8 cellular contexts compared by ENCODE assay signal in the genomic region with DNA sequence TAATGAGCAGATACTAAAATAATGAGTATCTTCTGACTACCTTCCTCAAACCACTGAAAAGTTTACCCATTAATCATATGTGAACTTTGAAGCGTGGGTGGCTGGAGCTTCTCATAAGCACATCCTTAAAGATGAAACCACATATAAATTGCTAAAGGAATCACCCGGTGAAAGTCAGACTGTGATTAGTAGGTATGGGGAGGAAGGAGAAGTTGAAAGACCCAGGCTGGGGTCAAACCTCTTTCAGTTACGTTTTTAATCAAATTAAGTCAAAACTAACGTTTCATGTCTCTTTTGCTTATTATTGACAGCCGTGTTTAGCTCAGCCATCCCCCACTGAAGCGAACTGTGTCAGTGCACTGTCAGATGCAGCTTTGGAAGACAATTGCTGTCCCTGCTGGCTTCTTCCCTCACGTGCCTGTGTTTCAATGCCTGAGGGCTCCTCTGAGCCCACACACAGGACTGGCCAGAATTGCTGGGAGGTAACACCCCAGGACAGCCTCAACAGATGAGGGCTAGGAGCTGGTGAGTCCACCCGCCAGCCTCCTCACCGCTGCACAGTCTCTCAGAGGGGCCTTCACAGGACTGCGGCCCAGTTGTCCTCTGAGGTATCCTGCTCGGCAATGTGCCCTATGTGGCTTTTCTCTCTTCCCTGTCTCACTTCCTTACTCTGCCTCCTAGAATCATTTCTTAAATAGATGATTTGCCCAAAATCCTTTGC. TPM values are rescaled to one million over a fixed set of nuclear protein-coding genes. Genes with fewer than 3 reads are reported as not detected.
DNase-seq lines count a peak whose midpoint lies in the region; ATAC-seq, FAIRE-seq and TF ChIP-seq lines count a peak whose summit lies in the region.

No MANE protein-coding gene starts in this region.

- peaks cover 7% of the 10 kb centered on the region for H3K27me3 Mint-ChIP-seq in activated CD8-positive, alpha-beta T cell treated with anti-CD3 and anti-CD28 coated beads, Interleukin-2, amount 10 ng/mL, durations not matched to agents 7 days and 5 days (ENCODE audit: low read depth)

- peak; percentile 86 for DNase-seq in GM06990 (ENCODE audit: extremely low read depth, insufficient read length)
- DNase-seq in HTR-8/SVneo (ENCODE audit: insufficient read length, low spot score) = peak; percentile 41
- peak; percentile 24 for DNase-seq in activated CD8-positive, alpha-beta T cell treated with anti-CD3 and anti-CD28 coated beads, Interleukin-2, amount 10 ng/mL, durations not matched to agents 7 days and 5 days
- DNase-seq in left lobe of liver (ENCODE audit: low spot score) = no peak
- no peak for DNase-seq in upper lobe of right lung
- no peak for DNase-seq in NCI-H1417 (lab: John Stamatoyannopoulos, UW)
- no peak for DNase-seq in SKM-1 (lab: John Stamatoyannopoulos, UW; ENCODE audit: unreplicated experiment)

- TF ChIP-seq CTCF in GM06990 (IDR thresholded peaks at IDR 0.05; ENCODE audit: insufficient read depth, low read length, poor library complexity, severe bottlenecking) (no peak), upper lobe of right lung (IDR thresholded peaks at IDR 0.05) (no peak)

- no peaks in the 10 kb centered on the region for H3K9me3 ChIP-seq in upper lobe of right lung

- intact Hi-C loops in upper lobe of right lung (cut with DNase I) = no loop called here

- no peaks in the 10 kb centered on the region for H3K36me3 ChIP-seq in GM06990 (ENCODE audit: control insufficient read depth, insufficient read depth, low read length)
- no peaks in the 10 kb centered on the region for H3K36me3 ChIP-seq in upper lobe of right lung

- POLR2A ChIA-PET in activated CD8-positive, alpha-beta T cell treated with anti-CD3 and anti-CD28 coated beads, Interleukin-2, amount 10 ng/mL, durations not matched to agents 7 days and 5 days (lab: Charles Lee) = interaction anchor here (1.3 to 1.4 kb wide), 2 partner anchors 29 to 96 kb away, joined by 3 to 4 read pairs; partner anchors contain the start of gene SH3BP5

- no peak overlapping the region for H3K27ac Mint-ChIP-seq in activated CD8-positive, alpha-beta T cell treated with anti-CD3 and anti-CD28 coated beads, Interleukin-2, amount 10 ng/mL, durations not matched to agents 7 days and 5 days

- ATAC-seq in GM21447 (IDR thresholded peaks at IDR 0.05; ENCODE audit: unreplicated experiment) = peak; percentile 78
- ATAC-seq in activated CD8-positive, alpha-beta T cell treated with anti-CD3 and anti-CD28 coated beads, Interleukin-2, amount 10 ng/mL, durations not matched to agents 7 days and 5 days = peak; percentile 50
- peak; percentile 29 for ATAC-seq in left lobe of liver
- ATAC-seq in upper lobe of right lung = peak; percentile 78

- H3K27me3 ChIP-seq in GM06990 (replicated peaks; ENCODE audit: control insufficient read depth, insufficient read depth, low read length) (no peaks in the 10 kb centered on the region), upper lobe of right lung (no peaks in the 10 kb centered on the region)

- CTCF ChIA-PET in activated CD8-positive, alpha-beta T cell treated with anti-CD3 and anti-CD28 coated beads, Interleukin-2, amount 10 ng/mL, durations not matched to agents 7 days and 5 days (lab: Charles Lee) = interaction anchor here (1.0 to 2.5 kb wide), 5 partner anchors 16 to 93 kb away, joined by 3 to 16 read pairs (median 5); partner anchors contain the start of gene SH3BP5

- FAIRE-seq in HTR-8/SVneo (lab: Jason Lieb, UNC) = no peak

- H3K4me3 ChIP-seq in GM06990 (replicated peaks; ENCODE audit: low read depth, low read length) = peak overlapping the region; percentile 32
- no peak overlapping the region for H3K4me3 ChIP-seq in upper lobe of right lung

- no peak overlapping the region for H3K27ac ChIP-seq in upper lobe of right lung

- peaks cover under 1% of the 10 kb centered on the region for H3K36me3 Mint-ChIP-seq in activated CD8-positive, alpha-beta T cell treated with anti-CD3 and anti-CD28 coated beads, Interleukin-2, amount 10 ng/mL, durations not matched to agents 7 days and 5 days (ENCODE audit: low read depth)

- peaks cover 29% of the 10 kb centered on the region for H3K4me1 Mint-ChIP-seq in activated CD8-positive, alpha-beta T cell treated with anti-CD3 and anti-CD28 coated beads, Interleukin-2, amount 10 ng/mL, durations not matched to agents 7 days and 5 days (ENCODE audit: low read depth)

- H3K4me1 ChIP-seq in upper lobe of right lung = peaks cover 4% of the 10 kb centered on the region

- H3K4me3 Mint-ChIP-seq in activated CD8-positive, alpha-beta T cell treated with anti-CD3 and anti-CD28 coated beads, Interleukin-2, amount 10 ng/mL, durations not matched to agents 7 days and 5 days = no peak overlapping the region

- no peaks in the 10 kb centered on the region for H3K9me3 Mint-ChIP-seq in activated CD8-positive, alpha-beta T cell treated with anti-CD3 and anti-CD28 coated beads, Interleukin-2, amount 10 ng/mL, durations not matched to agents 7 days and 5 days (ENCODE audit: insufficient read depth)

RNA-seq across cellular contexts. Expression of gene SH3BP5, which starts 29.3 kb away (rescaled TPM):
- total RNA-seq in activated CD8-positive, alpha-beta T cell treated with anti-CD3 and anti-CD28 coated beads, Interleukin-2, amount 10 ng/mL, durations not matched to agents 7 days and 5 days = 10 to 100 TPM; 12.6 to 15.0 TPM
- total RNA-seq in left lobe of liver = 10.5 TPM
- 110 TPM for total RNA-seq in upper lobe of right lung

Comparison
In these comparisons a context has a peak if more than half of its experiments do, and no peak if none do; other contexts are left out.
1. DNase-seq: peak in GM06990 (single experiment), HTR-8/SVneo (single experiment) and activated CD8-positive, alpha-beta T cell treated with anti-CD3 and anti-CD28 coated beads, Interleukin-2, amount 10 ng/mL, durations not matched to agents 7 days and 5 days (single experiment); none in left lobe of liver (single experiment), upper lobe of right lung (single experiment), NCI-H1417 (0 of 3) and SKM-1 (single experiment).
2. Peak in every context shown above with its lines, with median percentiles within 50 percentile points of each other: ATAC-seq.